In genomic region chr9:127734747-127735529, GRCh38 we compare ENCODE assay signal across 1 cellular context.
TF ChIP-seq lines count a peak whose summit lies in the region.

TSS of gene TOR2A (minus strand) at chr9:127735294. CDS start at chr9:127735270, 24 bp downstream.

TF ChIP-seq in HepG2, 621 proteins besides CTCF, POLR2A, EP300 and RAD21 (continued from another document and continues in another):
- TF ChIP-seq ZBTB40 (IDR thresholded peaks at IDR 0.05) (no peak), ZBTB40 (CRISPR knock-in tag; IDR thresholded peaks at IDR 0.05) (no peak; the same call in 1 of the 2 replicates), BCLAF1 (IDR thresholded peaks at IDR 0.05) (no peak), ZNF724P (CRISPR knock-in tag; IDR thresholded peaks at IDR 0.05; ENCODE audit: borderline replicate concordance) (peak; percentile 79; the same call in 1 of the 2 replicates), ZBTB39 (CRISPR knock-in tag; IDR thresholded peaks at IDR 0.05) (no peak), HIVEP1 (CRISPR knock-in tag; IDR thresholded peaks at IDR 0.05) (no peak), NBN (conservative IDR thresholded peaks at IDR 0.05) (no peak), TFDP2 (CRISPR knock-in tag; IDR thresholded peaks at IDR 0.05) (peak; percentile 76), MBNL3 (CRISPR knock-in tag; conservative IDR thresholded peaks at IDR 0.05) (no peak), ZNF234 (CRISPR knock-in tag; conservative IDR thresholded peaks at IDR 0.05) (no peak), ZNF660 (CRISPR knock-in tag; IDR thresholded peaks at IDR 0.05; ENCODE audit: borderline replicate concordance, low read depth) (no peak), ZSCAN31 (CRISPR knock-in tag; IDR thresholded peaks at IDR 0.05; ENCODE audit: low read depth) (no peak; the same call in 1 of the 2 replicates), ZMYM3 (CRISPR knock-in tag; IDR thresholded peaks at IDR 0.05) (no peak), JUN (CRISPR knock-in tag; IDR thresholded peaks at IDR 0.05) (no peak), ZNF101 (CRISPR knock-in tag; IDR thresholded peaks at IDR 0.05; ENCODE audit: borderline replicate concordance, low read depth) (0 out of 2 replicates have a peak, but pooled peaks have one; percentile 84), NR2F1 (CRISPR knock-in tag; IDR thresholded peaks at IDR 0.05) (no peak), NFAT5 (CRISPR knock-in tag; IDR thresholded peaks at IDR 0.05) (0 out of 2 replicates have a peak, but pooled peaks have one; percentile 47), ARHGAP35 (CRISPR knock-in tag; IDR thresholded peaks at IDR 0.05; ENCODE audit: borderline replicate concordance) (no peak), NCOA2 (CRISPR knock-in tag; IDR thresholded peaks at IDR 0.05) (no peak), CCAR2 (optimal IDR thresholded peaks at IDR 0.05; ENCODE audit: low read depth, low read length) (no peak), SMAD9 (CRISPR knock-in tag; IDR thresholded peaks at IDR 0.05) (no peak), ZNF296 (CRISPR knock-in tag; conservative IDR thresholded peaks at IDR 0.05) (no peak), IRX3 (CRISPR knock-in tag; IDR thresholded peaks at IDR 0.05; ENCODE audit: borderline replicate concordance, low read depth) (no peak), NPAS2 (CRISPR knock-in tag; IDR thresholded peaks at IDR 0.05; ENCODE audit: borderline replicate concordance) (no peak), SIX1 (CRISPR knock-in tag; IDR thresholded peaks at IDR 0.05; ENCODE audit: borderline replicate concordance) (no peak), RCOR2 (CRISPR knock-in tag; IDR thresholded peaks at IDR 0.05) (no peak), SMARCE1 (IDR thresholded peaks at IDR 0.05; ENCODE audit: borderline replicate concordance) (no peak), ZNF530 (CRISPR knock-in tag; IDR thresholded peaks at IDR 0.05; ENCODE audit: low read depth) (no peak), SALL2 (CRISPR knock-in tag; IDR thresholded peaks at IDR 0.05) (peak; percentile 73; the same call in 1 of the 2 replicates), ZNF510 (CRISPR knock-in tag; IDR thresholded peaks at IDR 0.05; ENCODE audit: low read depth) (peak; percentile 78), KDM5B (CRISPR knock-in tag; IDR thresholded peaks at IDR 0.05; ENCODE audit: borderline replicate concordance) (no peak; the same call in 1 of the 2 replicates), ZNF253 (CRISPR knock-in tag; IDR thresholded peaks at IDR 0.05; ENCODE audit: borderline replicate concordance) (no peak), SIN3A (IDR thresholded peaks at IDR 0.05; ENCODE audit: borderline replicate concordance, low read depth, low read length) (no peak; the same call in 1 of the 2 replicates), TBX3 (IDR thresholded peaks at IDR 0.05; ENCODE audit: borderline replicate concordance) (no peak), SIN3B (IDR thresholded peaks at IDR 0.05; ENCODE audit: low read length) (no peak), ETV6 (CRISPR knock-in tag; conservative IDR thresholded peaks at IDR 0.05) (no peak; the same call in 1 of the 2 replicates)
- TF ChIP-seq, protein P1, sequence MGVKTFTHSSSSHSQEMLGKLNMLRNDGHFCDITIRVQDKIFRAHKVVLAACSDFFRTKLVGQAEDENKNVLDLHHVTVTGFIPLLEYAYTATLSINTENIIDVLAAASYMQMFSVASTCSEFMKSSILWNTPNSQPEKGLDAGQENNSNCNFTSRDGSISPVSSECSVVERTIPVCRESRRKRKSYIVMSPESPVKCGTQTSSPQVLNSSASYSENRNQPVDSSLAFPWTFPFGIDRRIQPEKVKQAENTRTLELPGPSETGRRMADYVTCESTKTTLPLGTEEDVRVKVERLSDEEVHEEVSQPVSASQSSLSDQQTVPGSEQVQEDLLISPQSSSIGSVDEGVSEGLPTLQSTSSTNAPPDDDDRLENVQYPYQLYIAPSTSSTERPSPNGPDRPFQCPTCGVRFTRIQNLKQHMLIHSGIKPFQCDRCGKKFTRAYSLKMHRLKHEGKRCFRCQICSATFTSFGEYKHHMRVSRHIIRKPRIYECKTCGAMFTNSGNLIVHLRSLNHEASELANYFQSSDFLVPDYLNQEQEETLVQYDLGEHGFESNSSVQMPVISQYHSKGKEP (CRISPR knock-in tag; IDR thresholded peaks at IDR 0.05): no peak
